8 cellular contexts compared by ENCODE assay signal in genomic region chr17:64448665-64449512, GRCh38. TPM values are rescaled to one million over a fixed set of nuclear protein-coding genes. Genes with fewer than 3 reads are reported as not detected.
DNase-seq lines count a peak whose midpoint lies in the region; ATAC-seq and TF ChIP-seq lines count a peak whose summit lies in the region.

Gene MILR1, plus strand, starts transcription at chr17:64449115. Its CDS starts 54 bp downstream, at chr17:64449169.

- H3K27me3 Mint-ChIP-seq in stimulated activated naive CD8-positive, alpha-beta T cell treated with anti-CD3 and anti-CD28 coated beads, Interleukin-15, Interleukin-2, amounts not matched to agents 100 ng/mL and 50 ng/mL, for 24 hours: no peaks in the 10 kb centered on the region
- no peaks in the 10 kb centered on the region for H3K27me3 Mint-ChIP-seq in stimulated activated naive CD8-positive, alpha-beta T cell treated with anti-CD3 and anti-CD28 coated beads, Interleukin-15, amount 100 ng/mL, for 72 hours

- peak within 1 kb of the TSS; percentile 32 for H3K4me3 Mint-ChIP-seq in stimulated activated naive CD8-positive, alpha-beta T cell treated with anti-CD3 and anti-CD28 coated beads, Interleukin-15, Interleukin-2, amounts not matched to agents 100 ng/mL and 50 ng/mL, for 24 hours
- H3K4me3 Mint-ChIP-seq in stimulated activated naive CD8-positive, alpha-beta T cell treated with anti-CD3 and anti-CD28 coated beads, Interleukin-15, amount 100 ng/mL, for 72 hours: peak within 1 kb of the TSS in 1 of 2 donors; percentile 25

- H3K4me1 ChIP-seq in esophagus squamous epithelium (peaks cover 7 to 24% (median 14%) of the 10 kb centered on the region in 3 donors), prostate gland (replicated peaks) (no peaks in the 10 kb centered on the region)

- H3K9me3 Mint-ChIP-seq in stimulated activated naive CD8-positive, alpha-beta T cell treated with anti-CD3 and anti-CD28 coated beads, Interleukin-15, Interleukin-2, amounts not matched to agents 100 ng/mL and 50 ng/mL, for 24 hours: no peaks in the 10 kb centered on the region
- no peaks in the 10 kb centered on the region for H3K9me3 Mint-ChIP-seq in stimulated activated naive CD8-positive, alpha-beta T cell treated with anti-CD3 and anti-CD28 coated beads, Interleukin-15, amount 100 ng/mL, for 72 hours

- H3K27me3 ChIP-seq in esophagus squamous epithelium (no peaks in the 10 kb centered on the region), prostate gland (replicated peaks; ENCODE audit: insufficient read depth) (no peaks in the 10 kb centered on the region)

- ATAC-seq in stimulated activated naive CD8-positive, alpha-beta T cell treated with anti-CD3 and anti-CD28 coated beads, Interleukin-15, amount 100 ng/mL, for 72 hours: no peak
- no peak for ATAC-seq in HG02763 (IDR thresholded peaks at IDR 0.05; ENCODE audit: unreplicated experiment)

- CTCF ChIA-PET in RWPE1 (lab: Yijun Ruan, JAX): no interaction called here

- H3K36me3 Mint-ChIP-seq in stimulated activated naive CD8-positive, alpha-beta T cell treated with anti-CD3 and anti-CD28 coated beads, Interleukin-15, Interleukin-2, amounts not matched to agents 100 ng/mL and 50 ng/mL, for 24 hours (ENCODE audit: low read depth): peaks cover 6% of the 10 kb centered on the region

- 31 to 35% methylated on average over 9 of the region's 10 CpGs for WGBS in esophagus squamous epithelium, 2 donors
- 43% methylated on average over 10 of the region's 10 CpGs for WGBS in prostate gland

- intact Hi-C loops in esophagus squamous epithelium (cut with DNase I): no loop called here
- intact Hi-C loops in prostate gland (cut with DNase I): no loop called here

- POLR2A ChIA-PET in RWPE1 (lab: Yijun Ruan, JAX; ENCODE audit: low non-redundant PET): no interaction called here

- TF ChIP-seq POLR2A in esophagus squamous epithelium (IDR thresholded peaks at IDR 0.05): peak in 1 of 4 donors; percentile 36
- TF ChIP-seq POLR2A in prostate gland (IDR thresholded peaks at IDR 0.05): no peak

- no peak within 1 kb of the TSS for H3K27ac Mint-ChIP-seq in stimulated activated naive CD8-positive, alpha-beta T cell treated with anti-CD3 and anti-CD28 coated beads, Interleukin-15, Interleukin-2, amounts not matched to agents 100 ng/mL and 50 ng/mL, for 24 hours
- H3K27ac Mint-ChIP-seq in stimulated activated naive CD8-positive, alpha-beta T cell treated with anti-CD3 and anti-CD28 coated beads, Interleukin-15, amount 100 ng/mL, for 72 hours: peak within 1 kb of the TSS in 1 of 2 donors; percentile 33

- H3K4me3 ChIP-seq in esophagus squamous epithelium (peak within 1 kb of the TSS in 1 of 4 donors; percentile 48), prostate gland (no peak within 1 kb of the TSS)

- H3K4me1 Mint-ChIP-seq in stimulated activated naive CD8-positive, alpha-beta T cell treated with anti-CD3 and anti-CD28 coated beads, Interleukin-15, Interleukin-2, amounts not matched to agents 100 ng/mL and 50 ng/mL, for 24 hours (ENCODE audit: low read depth): peaks cover 4% of the 10 kb centered on the region
- H3K4me1 Mint-ChIP-seq in stimulated activated naive CD8-positive, alpha-beta T cell treated with anti-CD3 and anti-CD28 coated beads, Interleukin-15, amount 100 ng/mL, for 72 hours: peaks cover 6% of the 10 kb centered on the region

- TF ChIP-seq CTCF in RWPE1 (conservative IDR thresholded peaks at IDR 0.05; ENCODE audit: low read depth): no peak
- TF ChIP-seq CTCF in esophagus squamous epithelium (IDR thresholded peaks at IDR 0.05): no peak
- TF ChIP-seq CTCF in prostate gland (IDR thresholded peaks at IDR 0.05): no peak

- DNase-seq in stimulated activated naive CD8-positive, alpha-beta T cell treated with anti-CD3 and anti-CD28 coated beads, Interleukin-15, amount 100 ng/mL, for 72 hours: no peak
- peak; percentile 39 for DNase-seq in RWPE1 (ENCODE audit: low spot score)
- no peak for DNase-seq in esophagus squamous epithelium (lab: John Stamatoyannopoulos, UW)
- peak; percentile 91 for DNase-seq in pons (ENCODE audit: low spot score)
- DNase-seq in prostate gland (ENCODE audit: low spot score): no peak
- DNase-seq in stimulated activated CD4-positive, alpha-beta T cell treated with anti-CD3 and anti-CD28 coated beads, Interleukin-4, amount 100 ng/mL, for 1 hour: no peak

- H3K36me3 ChIP-seq in esophagus squamous epithelium: no peaks in the 10 kb centered on the region
- no peaks in the 10 kb centered on the region for H3K36me3 ChIP-seq in prostate gland

- no peaks in the 10 kb centered on the region for H3K9me3 ChIP-seq in esophagus squamous epithelium
- no peaks in the 10 kb centered on the region for H3K9me3 ChIP-seq in prostate gland

- no peak within 1 kb of the TSS for H3K27ac ChIP-seq in RWPE1
- peak within 1 kb of the TSS in 3 of 4 donors; percentile 45 to 83 (median 69) for H3K27ac ChIP-seq in esophagus squamous epithelium
- no peak within 1 kb of the TSS for H3K27ac ChIP-seq in prostate gland

RNA-seq across cellular contexts. Expression of gene MILR1, which starts in this region (rescaled TPM):
- total RNA-seq in esophagus squamous epithelium (1 to 10 TPM in 3 of 4 donors, under 1 TPM in 1; 0.79 to 8.1 (median 1.8) TPM), prostate gland (1 to 10 TPM in 1 of 2 donors, under 1 TPM in 1; 0.77 to 4.3 TPM)

Comparison
In these comparisons a context has a peak if more than half of its experiments do, and no peak if none do; other contexts are left out.
1. DNase-seq: peak in RWPE1 (single experiment) and pons (single experiment); none in stimulated activated naive CD8-positive, alpha-beta T cell treated with anti-CD3 and anti-CD28 coated beads, Interleukin-15, amount 100 ng/mL, for 72 hours (0 of 2), esophagus squamous epithelium (single experiment), prostate gland (single experiment) and stimulated activated CD4-positive, alpha-beta T cell treated with anti-CD3 and anti-CD28 coated beads, Interleukin-4, amount 100 ng/mL, for 1 hour (single experiment).
2. H3K27ac ChIP-seq: peak in esophagus squamous epithelium (3 of 4); none in RWPE1 (single experiment) and prostate gland (0 of 2).